In genomic region chr5:91079037-91079436, GRCh38 we compare ENCODE assay signal across 13 cellular contexts.
DNase-seq lines count a peak whose midpoint lies in the region; ATAC-seq and TF ChIP-seq lines count a peak whose summit lies in the region.
"Had no signal": no experiment of that assay in that cellular context is flagged by ENCODE, and none has a peak within 500 bp of the region (broad histone marks: within the 10 kb centered on the region; RNA-seq: fewer than 3 reads in every experiment).

No MANE protein-coding gene starts in this region.

- no peaks in the 10 kb centered on the region for H3K27me3 ChIP-seq in foreskin keratinocyte
- H3K27me3 ChIP-seq in smooth muscle cell (ENCODE audit: low read depth) = no peaks in the 10 kb centered on the region

- DNase-seq in DMS53 (lab: John Stamatoyannopoulos, UW) (peak; percentile 16), DMS53 treated with DMSO at 0.1 percent for 48 hours (lab: John Stamatoyannopoulos, UW; ENCODE audit: unreplicated experiment) (no peak), SK-N-MC (ENCODE audit: low read depth, low spot score) (no peak), foreskin keratinocyte (no peak), smooth muscle cell (lab: John Stamatoyannopoulos, UW; ENCODE audit: unreplicated experiment) (no peak), C1 segment of cervical spinal cord (lab: John Stamatoyannopoulos, UW) (no peak), NCI-H2081 treated with DMSO at 0.1 percent for 48 hours (lab: John Stamatoyannopoulos, UW) (no peak), midbrain (lab: John Stamatoyannopoulos, UW) (no peak)
- DNase-seq: activated CD4-positive, alpha-beta T cell treated with anti-CD3 and anti-CD28 coated beads, Interleukin-2, amount 50 U/mL, for 48 hours; MV-4-11; NCI-H526; SK-N-SH had no signal

- H3K4me1 ChIP-seq in foreskin keratinocyte = peaks cover 27% of the 10 kb centered on the region
- peaks cover 6% of the 10 kb centered on the region for H3K4me1 ChIP-seq in smooth muscle cell (ENCODE audit: low read depth)

- H3K4me2 ChIP-seq in smooth muscle cell = no peak overlapping the region
- H3K4me2 ChIP-seq: SK-N-SH had no signal

- H3F3A ChIP-seq in smooth muscle cell (ENCODE audit: low read depth) = peaks cover 8% of the 10 kb centered on the region

- H3K27ac ChIP-seq in SK-N-MC (no peak overlapping the region), foreskin keratinocyte (no peak overlapping the region), smooth muscle cell (ENCODE audit: low read depth) (no peak overlapping the region)
- H3K27ac ChIP-seq: 22Rv1 had no signal

- H4K20me1 ChIP-seq in smooth muscle cell (ENCODE audit: low read depth) = no peaks in the 10 kb centered on the region

- no peaks in the 10 kb centered on the region for H3K79me2 ChIP-seq in smooth muscle cell (ENCODE audit: low read depth)

- peak overlapping the region; percentile 24 for H2AFZ ChIP-seq in smooth muscle cell (ENCODE audit: low read depth)

- ATAC-seq in foreskin keratinocyte = peak; percentile 13

- 56% methylated on average over 2 of the region's 2 CpGs for WGBS in smooth muscle cell (ENCODE audit: low lambda C conversion rate)

- H3K9ac ChIP-seq in SK-N-MC (ENCODE audit: insufficient read length) = peak overlapping the region; percentile 9
- H3K9ac ChIP-seq in smooth muscle cell (ENCODE audit: low read depth) = no peak overlapping the region
- H3K9ac ChIP-seq: SK-N-SH had no signal

- no peak for TF ChIP-seq CTCF in foreskin keratinocyte (conservative IDR thresholded peaks at IDR 0.05)
- no peak for TF ChIP-seq CTCF in smooth muscle cell (IDR thresholded peaks at IDR 0.05; ENCODE audit: borderline replicate concordance, insufficient read depth, poor library complexity, severe bottlenecking)

- H3K36me3 ChIP-seq in SK-N-MC (ENCODE audit: insufficient read depth, low read length) (no peaks in the 10 kb centered on the region), smooth muscle cell (ENCODE audit: low read depth) (no peaks in the 10 kb centered on the region)

- no peaks in the 10 kb centered on the region; the same call in 1 of the 2 replicates for H3K9me3 ChIP-seq in SK-N-MC (ENCODE audit: low read depth, low read length)
- H3K9me3 ChIP-seq in smooth muscle cell (replicated peaks; ENCODE audit: low read depth) = no peaks in the 10 kb centered on the region
- H3K9me3 ChIP-seq: SK-N-SH had no signal

- H3K4me3 ChIP-seq in SK-N-MC (peak overlapping the region; percentile 23; the same call in 1 of the 2 replicates), smooth muscle cell (no peak overlapping the region)
